17 cellular contexts compared by ENCODE assay signal in genomic region chr15:99180287-99180962, GRCh38.
DNase-seq lines count a peak whose midpoint lies in the region; ATAC-seq, FAIRE-seq and TF ChIP-seq lines count a peak whose summit lies in the region.
"Had no signal": no experiment of that assay in that cellular context is flagged by ENCODE, and none has a peak within 500 bp of the region (broad histone marks: within the 10 kb centered on the region; RNA-seq: fewer than 3 reads in every experiment).

No MANE protein-coding gene starts in this region.

- intact Hi-C loops in esophagus muscularis mucosa (cut with DNase I): no loop called here
- intact Hi-C loops in CD8-positive, alpha-beta T cell (cut with DNase I, micrococcal nuclease): no loop called here

- H3K4me3 ChIP-seq in esophagus muscularis mucosa: no peak overlapping the region
- no peak overlapping the region for H3K4me3 ChIP-seq in CD8-positive, alpha-beta T cell (ENCODE audit: low read depth, low read length)

- H3K4me1 ChIP-seq in esophagus muscularis mucosa: peaks cover 51 to 79% (median 72%) of the 10 kb centered on the region in 4 donors
- H3K4me1 ChIP-seq in CD8-positive, alpha-beta T cell (ENCODE audit: insufficient read depth, low read length): no peaks in the 10 kb centered on the region

- H3K27me3 ChIP-seq in esophagus muscularis mucosa: no peaks in the 10 kb centered on the region
- no peaks in the 10 kb centered on the region for H3K27me3 ChIP-seq in CD8-positive, alpha-beta T cell (ENCODE audit: insufficient read depth, low read length)

- WGBS in esophagus muscularis mucosa: 73% methylated on average over 2 of the region's 2 CpGs

- peaks cover 20% of the 10 kb centered on the region for H3K36me3 Mint-ChIP-seq in mesothelial cell of epicardium
- no peaks in the 10 kb centered on the region for H3K36me3 Mint-ChIP-seq in CD8-positive, alpha-beta T cell

- peak; percentile 16 for DNase-seq in NCI-H146 treated with DMSO at 0.1 percent for 48 hours (lab: John Stamatoyannopoulos, UW; ENCODE audit: unreplicated experiment)
- no peak for DNase-seq in esophagus muscularis mucosa (ENCODE audit: extremely low spot score)
- no peak for DNase-seq in mesothelial cell of epicardium (ENCODE audit: low spot score in 2 of 2, unreplicated experiment in 2 of 2)
- DNase-seq in substantia nigra (lab: John Stamatoyannopoulos, UW): no peak
- DNase-seq in activated CD4-positive, alpha-beta T cell treated with anti-CD3 and anti-CD28 coated beads for 4 hours: no peak
- no peak for DNase-seq in RCC 7860 (ENCODE audit: low spot score)
- no peak for DNase-seq in CD8-positive, alpha-beta T cell
- DNase-seq: activated CD4-positive, alpha-beta T cell treated with anti-CD3 and anti-CD28 coated beads for 1 hour; caudate nucleus; erythroblast; NCI-H187; NCI-H345; NK-92 treated with Interleukin-12 subunit alpha and Interleukin-12 subunit beta, amount 100 ng/mL, for 24 hours; small intestine; stimulated activated CD4-positive, alpha-beta T cell treated with anti-CD3 and anti-CD28 coated beads, Interleukin-4, amount 100 ng/mL, for 4 hours; T-helper 9 cell had no signal

- TF ChIP-seq CTCF in esophagus muscularis mucosa (IDR thresholded peaks at IDR 0.05) (no peak), mesothelial cell of epicardium (IDR thresholded peaks at IDR 0.05; ENCODE audit: unreplicated experiment) (no peak)
- TF ChIP-seq CTCF in CD8-positive, alpha-beta T cell (IDR thresholded peaks at IDR 0.05): no peak

- ATAC-seq in CD8-positive, alpha-beta T cell: no peak
- ATAC-seq: activated T-helper 17 cell treated with anti-CD3 and anti-CD28 coated beads, Interleukin-2, amount 50 U/mL, for 72 hours had no signal

- H3K27ac ChIP-seq in esophagus muscularis mucosa (replicated peaks in 1 of 4): peak overlapping the region; percentile 95 to 99 (median 98)
- peak overlapping the region; percentile 51 for H3K27ac ChIP-seq in substantia nigra (ENCODE audit: low read depth, low read length, poor library complexity, severe bottlenecking)
- H3K27ac ChIP-seq in CD8-positive, alpha-beta T cell (ENCODE audit: low read depth, low read length): no peak overlapping the region

- no peak for FAIRE-seq in RCC 7860 (lab: Jason Lieb, UNC)
- FAIRE-seq: small intestine had no signal

- POLR2A ChIA-PET in CD8-positive, alpha-beta T cell (lab: Charles Lee): no interaction called here

- CTCF ChIA-PET in CD8-positive, alpha-beta T cell (lab: Charles Lee): no interaction called here

- H3K36me3 ChIP-seq in esophagus muscularis mucosa: peaks cover 0 to 8% (median 0%) of the 10 kb centered on the region in 4 donors
- H3K36me3 ChIP-seq in CD8-positive, alpha-beta T cell (ENCODE audit: insufficient read depth, low read length): no peaks in the 10 kb centered on the region

- no peaks in the 10 kb centered on the region for H3K9me3 ChIP-seq in esophagus muscularis mucosa
- H3K9me3 ChIP-seq in CD8-positive, alpha-beta T cell (ENCODE audit: low read length): no peaks in the 10 kb centered on the region

- no peaks in the 10 kb centered on the region for H3K9me3 Mint-ChIP-seq in mesothelial cell of epicardium
- no peaks in the 10 kb centered on the region for H3K9me3 Mint-ChIP-seq in CD8-positive, alpha-beta T cell
- H3K9me3 Mint-ChIP-seq: activated T-helper 17 cell treated with anti-CD3 and anti-CD28 coated beads, Interleukin-2, amount 50 U/mL, for 72 hours had no signal

- no peak overlapping the region for H3K4me3 Mint-ChIP-seq in mesothelial cell of epicardium
- no peak overlapping the region for H3K4me3 Mint-ChIP-seq in CD8-positive, alpha-beta T cell
- H3K4me3 Mint-ChIP-seq: activated T-helper 17 cell treated with anti-CD3 and anti-CD28 coated beads, Interleukin-2, amount 50 U/mL, for 72 hours had no signal

- H3K27ac Mint-ChIP-seq in mesothelial cell of epicardium: peak overlapping the region; percentile 18
- no peak overlapping the region for H3K27ac Mint-ChIP-seq in CD8-positive, alpha-beta T cell
- H3K27ac Mint-ChIP-seq: activated T-helper 17 cell treated with anti-CD3 and anti-CD28 coated beads, Interleukin-2, amount 50 U/mL, for 72 hours had no signal

- no peaks in the 10 kb centered on the region for H3K27me3 Mint-ChIP-seq in mesothelial cell of epicardium (ENCODE audit: low read depth)
- H3K27me3 Mint-ChIP-seq in CD8-positive, alpha-beta T cell (ENCODE audit: low read depth): peaks cover 4% of the 10 kb centered on the region

- H3K4me1 Mint-ChIP-seq in mesothelial cell of epicardium: peaks cover 29% of the 10 kb centered on the region
- no peaks in the 10 kb centered on the region for H3K4me1 Mint-ChIP-seq in CD8-positive, alpha-beta T cell (ENCODE audit: low read depth)
- H3K4me1 Mint-ChIP-seq: activated T-helper 17 cell treated with anti-CD3 and anti-CD28 coated beads, Interleukin-2, amount 50 U/mL, for 72 hours had no signal

- no peak for TF ChIP-seq POLR2A in esophagus muscularis mucosa (IDR thresholded peaks at IDR 0.05; ENCODE audit: low read depth)

- no peak for TF ChIP-seq EP300 in esophagus muscularis mucosa (IDR thresholded peaks at IDR 0.05)
